ENCODE assay signal across 8 cellular contexts in genomic region chr1:112958236-112958635, GRCh38. TPM values are rescaled to one million over a fixed set of nuclear protein-coding genes. Genes with fewer than 3 reads are reported as not detected.
A peak's percentile ranks its signal among the peaks of the same experiment; 100 is the strongest.
DNase-seq lines count a peak whose midpoint lies in the region; ATAC-seq and TF ChIP-seq lines count a peak whose summit lies in the region.
"Not testable (repeated sequence)": the region's sequence is repeated elsewhere in the genome, so short reads cannot be mapped to it uniquely, and the experiment has no call there.

No MANE protein-coding gene starts in this region.

- H3K79me2 ChIP-seq in HCT116 (ENCODE audit: insufficient read depth, low read length) = peaks cover 84% of the 10 kb centered on the region

- peaks cover 12% of the 10 kb centered on the region; the same call in 1 of the 2 replicates for H4K20me1 ChIP-seq in HCT116 (ENCODE audit: insufficient read depth)

- not testable (repeated sequence) for H2AFZ ChIP-seq in HCT116 (ENCODE audit: low read depth, low read length, poor library complexity, severe bottlenecking)

- not testable (repeated sequence) for H3K9me3 ChIP-seq in BE2C; HCT116 (ENCODE audit: control insufficient read depth in 1 of 2, insufficient read depth in 1 of 2, low read depth in 1 of 2, low read length in 2 of 2); Panc1 (ENCODE audit: control insufficient read depth, insufficient read depth, low read depth, low read length)

- H3K4me3 ChIP-seq in BE2C (ENCODE audit: low read depth, low read length) = peak overlapping the region; percentile 97
- H3K4me3 ChIP-seq in HCT116 (replicated peaks in 1 of 2; ENCODE audit: low read depth in 1 of 2, low read length in 2 of 2) = peak overlapping the region; percentile 76 to 84; a peak in 3 of 4 replicates
- H3K4me3 ChIP-seq in Panc1 (ENCODE audit: low read depth in 2 of 2, low read length in 2 of 2) = peak overlapping the region; percentile 81 to 87; a peak in 3 of 4 replicates
- H3K4me3 ChIP-seq in cardiac fibroblast (replicated peaks in 1 of 2; ENCODE audit: low read depth in 2 of 2, low read length in 2 of 2) = peak overlapping the region; percentile 85 to 86
- peak overlapping the region; percentile 77 to 88 for H3K4me3 ChIP-seq in foreskin fibroblast (ENCODE audit: low read depth in 1 of 2, low read length in 2 of 2)

- H3K27me3 Mint-ChIP-seq in activated T-cell treated with anti-CD3 and anti-CD28 coated beads, Interleukin-2, amount 50 U/mL, for 4 hours (ENCODE audit: low read depth); naive B cell: not testable (repeated sequence)

- RAD21 ChIA-PET in HCT116 (lab: Charles Lee; ENCODE audit: low non-redundant PET in 1 of 2, low total read pairs in 2 of 2, uncharacterized antibody in 2 of 2, unreplicated experiment in 2 of 2) = not testable (repeated sequence)

- in situ Hi-C loops in Panc1 (cut with HindIII; ENCODE audit: low pct_unique_long_range_greater_than_20kb, low sequenced_read_pairs) = not testable (repeated sequence)

- intact Hi-C loops in HCT116 (cut with micrococcal nuclease) (loop anchor here (5.0 kb wide), 2 partner anchors 151 to 241 kb away; partner anchors contain the start of gene PPM1J), Panc1 (cut with micrococcal nuclease; ENCODE audit: unreplicated experiment) (loop anchor here (10.0 kb wide), 1 partner anchor 87 kb away; no protein-coding TSS in a partner anchor)

- TF ChIP-seq POLR2A in HCT116 (IDR thresholded peaks at IDR 0.05; ENCODE audit: borderline replicate concordance, extremely low read depth, insufficient read depth, insufficient read length) = not testable (repeated sequence)

- H3K27ac ChIP-seq in HCT116 (ENCODE audit: low read depth, low read length); Panc1 (ENCODE audit: low read length): not testable (repeated sequence)

- POLR2A ChIA-PET in HCT116 (lab: Charles Lee); Panc1 (lab: Charles Lee): not testable (repeated sequence)

- not testable (repeated sequence) for TF ChIP-seq CTCF in BE2C (IDR thresholded peaks at IDR 0.05; ENCODE audit: low read depth, low read length); HCT116 (IDR thresholded peaks at IDR 0.05 in 2 of 3, conservative IDR thresholded peaks at IDR 0.05 in 1 of 3; ENCODE audit: borderline replicate concordance in 1 of 3, insufficient read depth in 1 of 3, low read depth in 2 of 3, low read length in 2 of 3); Panc1 (IDR thresholded peaks at IDR 0.05); cardiac fibroblast (IDR thresholded peaks at IDR 0.05; ENCODE audit: low read depth, low read length); foreskin fibroblast (IDR thresholded peaks at IDR 0.05; ENCODE audit: low read depth, low read length)

- not testable (repeated sequence) for DNase-seq in BE2C; HCT116 (ENCODE audit: low read depth, low spot score); Panc1 (ENCODE audit: low read depth, low spot score); activated T-cell treated with anti-CD3 and anti-CD28 coated beads, Interleukin-2, amount 50 U/mL, for 4 hours; cardiac fibroblast (ENCODE audit: low read depth in 2 of 2); foreskin fibroblast; naive B cell; stimulated activated effector memory CD8-positive, alpha-beta T cell treated with anti-CD3 and anti-CD28 coated beads, Interleukin-12 subunit alpha, Interleukin-12 subunit beta, amount 100 ng/mL, for 72 hours (ENCODE audit: low spot score in 2 of 2)

- not testable (repeated sequence) for H3K9me2 ChIP-seq in HCT116 (ENCODE audit: insufficient read depth)

- H3K9ac ChIP-seq in HCT116 (ENCODE audit: low read length) = peak overlapping the region; percentile 91

- H3K36me3 ChIP-seq in BE2C (peaks cover 20% of the 10 kb centered on the region), HCT116 (ENCODE audit: control insufficient read depth in 1 of 2, insufficient read depth in 2 of 2, low read length in 2 of 2) (peaks cover 3 to 10% of the 10 kb centered on the region in 2 experiments; a peak in 3 of 4 replicates)
- H3K36me3 ChIP-seq in Panc1 (ENCODE audit: control insufficient read depth, insufficient read depth, low read length) = not testable (repeated sequence)

- peaks cover 31% of the 10 kb centered on the region for H3K36me3 Mint-ChIP-seq in activated T-cell treated with anti-CD3 and anti-CD28 coated beads, Interleukin-2, amount 50 U/mL, for 4 hours (ENCODE audit: insufficient read depth)
- H3K36me3 Mint-ChIP-seq in naive B cell = not testable (repeated sequence)
- H3K36me3 Mint-ChIP-seq in stimulated activated effector memory CD8-positive, alpha-beta T cell treated with anti-CD3 and anti-CD28 coated beads, Interleukin-12 subunit alpha, Interleukin-12 subunit beta, amount 100 ng/mL, for 72 hours = peaks cover 88% of the 10 kb centered on the region

- ATAC-seq in HCT116; Panc1; activated T-cell treated with anti-CD3 and anti-CD28 coated beads, Interleukin-2, amount 50 U/mL, for 4 hours; naive B cell (ENCODE audit: low read depth in 2 of 2); stimulated activated effector memory CD8-positive, alpha-beta T cell treated with anti-CD3 and anti-CD28 coated beads, Interleukin-12 subunit alpha, Interleukin-12 subunit beta, amount 100 ng/mL, for 72 hours: not testable (repeated sequence)

- peaks cover 47% of the 10 kb centered on the region for H3K4me1 Mint-ChIP-seq in activated T-cell treated with anti-CD3 and anti-CD28 coated beads, Interleukin-2, amount 50 U/mL, for 4 hours (ENCODE audit: low read depth)
- peaks cover 24 to 49% (median 40%) of the 10 kb centered on the region in 3 donors for H3K4me1 Mint-ChIP-seq in naive B cell
- H3K4me1 Mint-ChIP-seq in stimulated activated effector memory CD8-positive, alpha-beta T cell treated with anti-CD3 and anti-CD28 coated beads, Interleukin-12 subunit alpha, Interleukin-12 subunit beta, amount 100 ng/mL, for 72 hours = peaks cover 56% of the 10 kb centered on the region

- H3K9me3 Mint-ChIP-seq in activated T-cell treated with anti-CD3 and anti-CD28 coated beads, Interleukin-2, amount 50 U/mL, for 4 hours; naive B cell; stimulated activated effector memory CD8-positive, alpha-beta T cell treated with anti-CD3 and anti-CD28 coated beads, Interleukin-12 subunit alpha, Interleukin-12 subunit beta, amount 100 ng/mL, for 72 hours: not testable (repeated sequence)

- CTCF ChIA-PET in HCT116 (lab: Charles Lee) = interaction anchor here (1.0 kb wide), 1 partner anchor 114 kb away, joined by 3 read pairs; no protein-coding TSS in a partner anchor
- CTCF ChIA-PET in Panc1 (lab: Charles Lee) = not testable (repeated sequence)

- peak overlapping the region; percentile 97 for H3K4me3 Mint-ChIP-seq in activated T-cell treated with anti-CD3 and anti-CD28 coated beads, Interleukin-2, amount 50 U/mL, for 4 hours
- peak overlapping the region in 7 of 8 donors; percentile 8 to 100 (median 70) for H3K4me3 Mint-ChIP-seq in naive B cell
- H3K4me3 Mint-ChIP-seq in stimulated activated effector memory CD8-positive, alpha-beta T cell treated with anti-CD3 and anti-CD28 coated beads, Interleukin-12 subunit alpha, Interleukin-12 subunit beta, amount 100 ng/mL, for 72 hours = peak overlapping the region; percentile 99

- not testable (repeated sequence) for H3K27me3 ChIP-seq in BE2C; HCT116 (ENCODE audit: insufficient read depth, low read length); Panc1 (ENCODE audit: control insufficient read depth, insufficient read depth, low read length)

- not testable (repeated sequence) for H3K4me1 ChIP-seq in BE2C; Panc1 (ENCODE audit: control insufficient read depth, insufficient read depth, low read length)
- peaks cover 8 to 32% of the 10 kb centered on the region in 2 experiments for H3K4me1 ChIP-seq in HCT116 (ENCODE audit: control insufficient read depth in 1 of 2, insufficient read depth in 2 of 2, low read length in 2 of 2)

- H3K27ac Mint-ChIP-seq in naive B cell = peak overlapping the region in 1 of 6 donors; percentile 71
- not testable (repeated sequence) for H3K27ac Mint-ChIP-seq in stimulated activated effector memory CD8-positive, alpha-beta T cell treated with anti-CD3 and anti-CD28 coated beads, Interleukin-12 subunit alpha, Interleukin-12 subunit beta, amount 100 ng/mL, for 72 hours

- peak overlapping the region; percentile 92 for H3K4me2 ChIP-seq in HCT116 (ENCODE audit: low read length)

- TF ChIP-seq RAD21 in HCT116 (IDR thresholded peaks at IDR 0.05; ENCODE audit: low read depth) = not testable (repeated sequence)

- not testable (repeated sequence) for BruUV-seq in HCT116 (replicated peaks; lab: Mats Ljungman, UMichigan); Panc1 (replicated peaks; lab: Mats Ljungman, UMichigan)

RNA-seq across cellular contexts. Expression of gene SLC16A1, which starts 2.2 kb away (rescaled TPM):
- polyA plus RNA-seq in BE2C (2012; ENCODE audit: insufficient read depth, insufficient read length, low read depth) = 146 TPM
- total RNA-seq in HCT116 (2021; ENCODE audit: unreplicated experiment) (96.7 TPM), Panc1 (2021; ENCODE audit: unreplicated experiment) (51.5 TPM)
- polyA plus RNA-seq in HCT116 (2012) = 71.7 and 80.9 TPM in 2 replicates
- 60.6 TPM for polyA plus RNA-seq in Panc1 (2012; ENCODE audit: insufficient read length)
- 100 to 1,000 TPM in 2 of 3 donors, 10 to 100 TPM in 1; 85.9 to 104 (median 103) TPM for total RNA-seq in activated T-cell treated with anti-CD3 and anti-CD28 coated beads, Interleukin-2, amount 50 U/mL, for 4 hours
- 1 to 10 TPM; 3.3 to 6.9 (median 5.4) TPM for polyA plus RNA-seq in naive B cell (ENCODE audit: low read depth in 6 of 6)
